8 cellular contexts compared by ENCODE assay signal in genomic region chr20:44959082-44959895, GRCh38.
DNase-seq lines count a peak whose midpoint lies in the region.

No MANE protein-coding gene starts in this region.

- no peaks in the 10 kb centered on the region for H3K27me3 ChIP-seq in effector memory CD4-positive, alpha-beta T cell (replicated peaks; ENCODE audit: control insufficient read depth, insufficient read depth, low read length, poor library complexity, severe bottlenecking)
- H3K27me3 ChIP-seq in mucosa of rectum (ENCODE audit: control insufficient read depth in 2 of 2, insufficient read depth in 2 of 2, low read length in 2 of 2), result no peaks in the 10 kb centered on the region

- H3K9me3 ChIP-seq in KOPT-K1 (ENCODE audit: insufficient read depth, low read length, poor library complexity, severe bottlenecking), result no peaks in the 10 kb centered on the region
- no peaks in the 10 kb centered on the region for H3K9me3 ChIP-seq in effector memory CD4-positive, alpha-beta T cell (ENCODE audit: control insufficient read depth, low read length)
- no peaks in the 10 kb centered on the region for H3K9me3 ChIP-seq in mucosa of rectum (ENCODE audit: control insufficient read depth in 2 of 2, low read length in 2 of 2)

- peak overlapping the region; percentile 74 to 79 for H3K9ac ChIP-seq in mucosa of rectum (ENCODE audit: low read depth in 1 of 2, low read length in 2 of 2)

- DNase-seq in NCI-H524 (lab: John Stamatoyannopoulos, UW) (peak; percentile 3 to 36), NCI-H524 treated with DMSO at 0.1 percent for 48 hours (lab: John Stamatoyannopoulos, UW) (no peak), epidermal melanocyte (ENCODE audit: insufficient read length, low spot score) (no peak)
- peak; percentile 83 for DNase-seq in activated CD4-positive, alpha-beta T cell treated with anti-CD3 and anti-CD28 coated beads for 48 hours
- DNase-seq in effector memory CD4-positive, alpha-beta T cell, result peak in 2 of 3 donors; percentile 23 to 46
- DNase-seq in stimulated activated CD8-positive, alpha-beta memory T cell treated with anti-CD3 and anti-CD28 coated beads, Interleukin-7, amount 100 ng/mL, for 4 hours (ENCODE audit: low read depth in 2 of 2), result peak; percentile 71 to 79

- H3K36me3 ChIP-seq in KOPT-K1 (ENCODE audit: insufficient read depth, low read length) (peaks cover 44% of the 10 kb centered on the region), mucosa of rectum (ENCODE audit: control insufficient read depth in 2 of 2, insufficient read depth in 2 of 2, low read length in 2 of 2) (peaks cover 15 to 21% of the 10 kb centered on the region in 2 donors)
- H3K36me3 ChIP-seq in effector memory CD4-positive, alpha-beta T cell (ENCODE audit: control insufficient read depth, insufficient read depth, low read length), result peaks cover 22% of the 10 kb centered on the region

- H3K4me3 ChIP-seq in effector memory CD4-positive, alpha-beta T cell (ENCODE audit: insufficient read depth, low read depth, low read length, poor library complexity, severe bottlenecking), result peak overlapping the region; percentile 72
- peak overlapping the region; percentile 76 to 77 for H3K4me3 ChIP-seq in mucosa of rectum (ENCODE audit: low read length in 2 of 2)

- H3K27ac ChIP-seq in KOPT-K1 (ENCODE audit: low read depth, low read length, poor library complexity, severe bottlenecking) (peak overlapping the region; percentile 66), mucosa of rectum (ENCODE audit: low read depth in 2 of 2, low read length in 2 of 2) (peak overlapping the region in 1 of 2 donors; percentile 70)
- peak overlapping the region; percentile 74 for H3K27ac ChIP-seq in effector memory CD4-positive, alpha-beta T cell (ENCODE audit: insufficient read depth, low read length, poor library complexity, severe bottlenecking)

- H3K4me1 ChIP-seq in effector memory CD4-positive, alpha-beta T cell (ENCODE audit: control insufficient read depth, insufficient read depth, low read length, poor library complexity, severe bottlenecking), result peaks cover 10% of the 10 kb centered on the region
- peaks cover 12 to 15% of the 10 kb centered on the region in 2 donors for H3K4me1 ChIP-seq in mucosa of rectum (ENCODE audit: control insufficient read depth in 2 of 2, insufficient read depth in 2 of 2, low read length in 2 of 2)

Comparison
In these comparisons a context has a peak if more than half of its experiments do, and no peak if none do; other contexts are left out.
1. DNase-seq: peak in NCI-H524 (2 of 2), activated CD4-positive, alpha-beta T cell treated with anti-CD3 and anti-CD28 coated beads for 48 hours (single experiment), effector memory CD4-positive, alpha-beta T cell (2 of 3) and stimulated activated CD8-positive, alpha-beta memory T cell treated with anti-CD3 and anti-CD28 coated beads, Interleukin-7, amount 100 ng/mL, for 4 hours (2 of 2); none in NCI-H524 treated with DMSO at 0.1 percent for 48 hours (single experiment) and epidermal melanocyte (single experiment).